In the genomic region with DNA sequence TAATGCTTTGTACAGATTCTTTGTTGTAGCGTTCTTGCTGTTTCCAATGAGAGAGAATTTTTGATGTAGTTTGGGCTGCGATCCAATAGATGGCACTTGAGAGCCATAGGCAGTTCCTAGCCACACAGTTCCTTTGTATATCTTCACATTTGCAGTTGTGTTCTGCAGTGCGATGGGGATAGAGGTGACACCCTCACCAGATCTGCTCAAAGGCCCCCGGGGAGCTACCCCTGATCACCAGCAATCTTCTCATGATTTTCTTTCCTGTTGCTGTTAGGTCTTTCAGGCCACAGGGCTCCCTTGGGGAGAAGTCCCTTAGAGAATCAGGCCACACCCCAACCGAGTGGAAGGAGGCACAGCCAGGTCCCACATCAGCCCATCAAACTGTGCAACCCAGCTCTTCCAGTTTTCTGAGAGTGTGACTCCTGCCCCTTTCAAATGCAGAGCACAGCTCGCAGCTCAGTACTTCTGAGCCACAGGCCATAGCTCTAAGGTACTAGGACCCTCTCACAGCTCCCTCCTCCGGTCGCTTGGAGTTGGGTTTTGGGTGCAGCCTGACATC, we compare ENCODE assay signal across 8 cellular contexts.
DNase-seq lines count a peak whose midpoint lies in the region; ATAC-seq, FAIRE-seq and TF ChIP-seq lines count a peak whose summit lies in the region.

No MANE protein-coding gene starts in this region.

- no peaks in the 10 kb centered on the region for H4K20me1 ChIP-seq in neural cell (ENCODE audit: insufficient read depth)

- H3K9ac ChIP-seq in neural cell (ENCODE audit: low read length) = no peak overlapping the region

- H3K4me3 ChIP-seq in dorsolateral prefrontal cortex = no peak overlapping the region
- no peak overlapping the region for H3K4me3 ChIP-seq in neural cell (ENCODE audit: low read length)

- TF ChIP-seq EP300 in neural cell (conservative IDR thresholded peaks at IDR 0.05; ENCODE audit: poor library complexity, severe bottlenecking) = no peak

- no peak overlapping the region for H3K4me2 ChIP-seq in neural cell (ENCODE audit: low read length)

- no peak for FAIRE-seq in GM12892 (lab: Jason Lieb, UNC)

- no peaks in the 10 kb centered on the region for H3F3A ChIP-seq in neural cell (ENCODE audit: insufficient read depth, low read length, poor library complexity, severe bottlenecking)

- H3K9me3 ChIP-seq in neural cell (ENCODE audit: low read length) = no peaks in the 10 kb centered on the region

- DNase-seq in D341Med (ENCODE audit: low spot score) = peak; percentile 51
- DNase-seq in NCI-H774 (lab: John Stamatoyannopoulos, UW) = peak; percentile 34
- DNase-seq in dorsolateral prefrontal cortex = peak in 1 of 10 donors; percentile 12
- DNase-seq in cerebellar nuclear complex (lab: John Stamatoyannopoulos, UW) = no peak
- no peak for DNase-seq in GM12892 (ENCODE audit: insufficient read length)

- no peaks in the 10 kb centered on the region for H3K27me3 ChIP-seq in dorsolateral prefrontal cortex
- no peaks in the 10 kb centered on the region for H3K27me3 ChIP-seq in neural cell (ENCODE audit: insufficient read depth, low read depth, low read length)

- peak; percentile 53 for TF ChIP-seq RAD21 in neural cell (conservative IDR thresholded peaks at IDR 0.05)

- ATAC-seq in GM19324 (IDR thresholded peaks at IDR 0.05; ENCODE audit: low FRiP score, unreplicated experiment) = peak; percentile 74
- peak; percentile 79 for ATAC-seq in HG03103 (IDR thresholded peaks at IDR 0.05; ENCODE audit: low read depth, unreplicated experiment)

- no peaks in the 10 kb centered on the region for H3K79me2 ChIP-seq in neural cell (replicated peaks; ENCODE audit: insufficient read depth, low read length)

- H3K36me3 ChIP-seq in neural cell (ENCODE audit: insufficient read depth, low read length) = no peaks in the 10 kb centered on the region

- intact Hi-C loops in dorsolateral prefrontal cortex (cut with DNase I) = no loop called here

- no peak overlapping the region for H2AFZ ChIP-seq in neural cell (ENCODE audit: low read depth, low read length)

- no peak overlapping the region for H3K27ac ChIP-seq in dorsolateral prefrontal cortex
- H3K27ac ChIP-seq in neural cell (ENCODE audit: low read length) = no peak overlapping the region

- no peaks in the 10 kb centered on the region for H3K9me2 ChIP-seq in neural cell (ENCODE audit: insufficient read depth, low read length)

- TF ChIP-seq CTCF in dorsolateral prefrontal cortex (IDR thresholded peaks at IDR 0.05 in 54 of 56, conservative IDR thresholded peaks at IDR 0.05 in 2 of 56; ENCODE audit: low read depth in 1 of 56, partially characterized antibody in 56 of 56) (peak in 51 of 56 donors; percentile 17 to 70 (median 42)), neural cell (IDR thresholded peaks at IDR 0.05; ENCODE audit: poor library complexity, severe bottlenecking) (peak; percentile 60)

- no peak for TF ChIP-seq POLR2A in GM12892 (IDR thresholded peaks at IDR 0.05; ENCODE audit: low read depth, low read length)

TF ChIP-seq in neural cell, 6 proteins besides CTCF, POLR2A, EP300 and RAD21:
- TF ChIP-seq SMC3 (conservative IDR thresholded peaks at IDR 0.05; ENCODE audit: poor library complexity) = peak; percentile 59
- TF ChIP-seq, protein P1, sequence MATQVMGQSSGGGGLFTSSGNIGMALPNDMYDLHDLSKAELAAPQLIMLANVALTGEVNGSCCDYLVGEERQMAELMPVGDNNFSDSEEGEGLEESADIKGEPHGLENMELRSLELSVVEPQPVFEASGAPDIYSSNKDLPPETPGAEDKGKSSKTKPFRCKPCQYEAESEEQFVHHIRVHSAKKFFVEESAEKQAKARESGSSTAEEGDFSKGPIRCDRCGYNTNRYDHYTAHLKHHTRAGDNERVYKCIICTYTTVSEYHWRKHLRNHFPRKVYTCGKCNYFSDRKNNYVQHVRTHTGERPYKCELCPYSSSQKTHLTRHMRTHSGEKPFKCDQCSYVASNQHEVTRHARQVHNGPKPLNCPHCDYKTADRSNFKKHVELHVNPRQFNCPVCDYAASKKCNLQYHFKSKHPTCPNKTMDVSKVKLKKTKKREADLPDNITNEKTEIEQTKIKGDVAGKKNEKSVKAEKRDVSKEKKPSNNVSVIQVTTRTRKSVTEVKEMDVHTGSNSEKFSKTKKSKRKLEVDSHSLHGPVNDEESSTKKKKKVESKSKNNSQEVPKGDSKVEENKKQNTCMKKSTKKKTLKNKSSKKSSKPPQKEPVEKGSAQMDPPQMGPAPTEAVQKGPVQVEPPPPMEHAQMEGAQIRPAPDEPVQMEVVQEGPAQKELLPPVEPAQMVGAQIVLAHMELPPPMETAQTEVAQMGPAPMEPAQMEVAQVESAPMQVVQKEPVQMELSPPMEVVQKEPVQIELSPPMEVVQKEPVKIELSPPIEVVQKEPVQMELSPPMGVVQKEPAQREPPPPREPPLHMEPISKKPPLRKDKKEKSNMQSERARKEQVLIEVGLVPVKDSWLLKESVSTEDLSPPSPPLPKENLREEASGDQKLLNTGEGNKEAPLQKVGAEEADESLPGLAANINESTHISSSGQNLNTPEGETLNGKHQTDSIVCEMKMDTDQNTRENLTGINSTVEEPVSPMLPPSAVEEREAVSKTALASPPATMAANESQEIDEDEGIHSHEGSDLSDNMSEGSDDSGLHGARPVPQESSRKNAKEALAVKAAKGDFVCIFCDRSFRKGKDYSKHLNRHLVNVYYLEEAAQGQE (IDR thresholded peaks at IDR 0.05; ENCODE audit: borderline replicate concordance) = no peak

Comparison
In these comparisons a context has a peak if more than half of its experiments do, and no peak if none do; other contexts are left out.
1. DNase-seq: peak in D341Med (single experiment) and NCI-H774 (single experiment); none in cerebellar nuclear complex (0 of 2) and GM12892 (single experiment).